ENCODE assay signal across 8 cellular contexts in genomic region chr16:75550211-75550662, GRCh38. TPM values are rescaled to one million over a fixed set of nuclear protein-coding genes. Genes with fewer than 3 reads are reported as not detected.
DNase-seq lines count a peak whose midpoint lies in the region; ATAC-seq, FAIRE-seq and TF ChIP-seq lines count a peak whose summit lies in the region.

No MANE protein-coding gene starts in this region.

- H3K27ac Mint-ChIP-seq in endothelial cell (ENCODE audit: unreplicated experiment) = peak overlapping the region; percentile 88

- H3K27me3 Mint-ChIP-seq in endothelial cell (ENCODE audit: unreplicated experiment) = peaks cover 5% of the 10 kb centered on the region

- DNase-seq in D721Med (ENCODE audit: insufficient read length, low spot score) (no peak), GM19238 (ENCODE audit: insufficient read length, low spot score) (peak; percentile 56), SIG-M5 treated with dmso at 0.1 percent for 504 hours (lab: John Stamatoyannopoulos, UW; ENCODE audit: unreplicated experiment) (peak; percentile 88), endothelial cell (ENCODE audit: low spot score) (peak; percentile 75), middle frontal gyrus (ENCODE audit: extremely low spot score, low spot score) (peak; percentile 53), NCI-H446 treated with DMSO at 0.1 percent for 48 hours (lab: John Stamatoyannopoulos, UW) (no peak), COLO829 (ENCODE audit: low spot score) (no peak)

- no peak for FAIRE-seq in D721Med (lab: Jason Lieb, UNC)

- TF ChIP-seq CTCF in D721Med (IDR thresholded peaks at IDR 0.05; ENCODE audit: insufficient read depth, missing control alignments) (peak; percentile 16), endothelial cell (IDR thresholded peaks at IDR 0.05; ENCODE audit: unreplicated experiment) (peak; percentile 45)

- H3K4me1 Mint-ChIP-seq in endothelial cell (ENCODE audit: unreplicated experiment) = peaks cover 27% of the 10 kb centered on the region

- H3K4me3 Mint-ChIP-seq in endothelial cell (ENCODE audit: unreplicated experiment) = no peak overlapping the region

- ATAC-seq in HG03139 (IDR thresholded peaks at IDR 0.05; ENCODE audit: unreplicated experiment) = peak; percentile 76

- H3K36me3 Mint-ChIP-seq in endothelial cell (ENCODE audit: low read depth, unreplicated experiment) = no peaks in the 10 kb centered on the region

- no peaks in the 10 kb centered on the region for H3K9me3 Mint-ChIP-seq in endothelial cell (ENCODE audit: unreplicated experiment)

RNA-seq across cellular contexts. Expression of gene TMEM231, which starts 5.8 kb away (rescaled TPM):
- total RNA-seq in endothelial cell (ENCODE audit: unreplicated experiment) = 14.5 TPM

RNA-seq across cellular contexts. Expression of gene CHST5, which starts 14.3 kb away (rescaled TPM):
- total RNA-seq in endothelial cell (ENCODE audit: unreplicated experiment) = 0.13 TPM

RNA-seq across cellular contexts. Expression of gene GABARAPL2, which starts 15.9 kb away (rescaled TPM):
- total RNA-seq in endothelial cell (ENCODE audit: unreplicated experiment) = 222 TPM

RNA-seq across cellular contexts. Expression of gene CHST6, which starts 55.0 kb away (rescaled TPM):
- total RNA-seq in endothelial cell (ENCODE audit: unreplicated experiment) = 5.3 TPM

Comparison
In these comparisons a context has a peak if more than half of its experiments do, and no peak if none do; other contexts are left out.
1. DNase-seq: peak in GM19238 (single experiment), SIG-M5 treated with dmso at 0.1 percent for 504 hours (single experiment), endothelial cell (single experiment) and middle frontal gyrus (single experiment); none in D721Med (single experiment), NCI-H446 treated with DMSO at 0.1 percent for 48 hours (single experiment) and COLO829 (single experiment).